In genomic region chr7:128410092-128410665, GRCh38 we compare ENCODE assay signal across 9 cellular contexts. TPM values are rescaled to one million over a fixed set of nuclear protein-coding genes. Genes with fewer than 3 reads are reported as not detected.
DNase-seq lines count a peak whose midpoint lies in the region; ATAC-seq and TF ChIP-seq lines count a peak whose summit lies in the region.
"Had no signal": no experiment of that assay in that cellular context is flagged by ENCODE, and none has a peak within 500 bp of the region (broad histone marks: within the 10 kb centered on the region; RNA-seq: fewer than 3 reads in every experiment).

No MANE protein-coding gene starts in this region.

- H3K36me3 Mint-ChIP-seq in CD8-positive, alpha-beta T cell, result peaks cover 2% of the 10 kb centered on the region

- 2% methylated on average over 29 of the region's 31 CpGs for WGBS in hepatocyte (ENCODE audit: low lambda C conversion rate, missing lambda C conversion rate)

- peak overlapping the region; percentile 99 for H3K4me3 ChIP-seq in CD8-positive, alpha-beta T cell (ENCODE audit: low read depth, low read length)
- H3K4me3 ChIP-seq in hepatocyte, result peak overlapping the region; percentile 65
- peak overlapping the region; percentile 59 to 83 (median 70) for H3K4me3 ChIP-seq in gastrocnemius medialis

- peaks cover 35% of the 10 kb centered on the region for H3K4me1 Mint-ChIP-seq in CD8-positive, alpha-beta T cell (ENCODE audit: low read depth)

- H3K9me3 ChIP-seq in CD8-positive, alpha-beta T cell (ENCODE audit: low read length), result no peaks in the 10 kb centered on the region
- H3K9me3 ChIP-seq in hepatocyte (ENCODE audit: low read depth), result no peaks in the 10 kb centered on the region
- H3K9me3 ChIP-seq in gastrocnemius medialis, result no peaks in the 10 kb centered on the region

- H3K36me3 ChIP-seq in CD8-positive, alpha-beta T cell (ENCODE audit: insufficient read depth, low read length), result no peaks in the 10 kb centered on the region
- no peaks in the 10 kb centered on the region for H3K36me3 ChIP-seq in hepatocyte (replicated peaks; ENCODE audit: insufficient read depth, low read depth)
- H3K36me3 ChIP-seq in gastrocnemius medialis, result no peaks in the 10 kb centered on the region

- H3K27me3 ChIP-seq in CD8-positive, alpha-beta T cell (ENCODE audit: insufficient read depth, low read length), result no peaks in the 10 kb centered on the region
- H3K27me3 ChIP-seq in hepatocyte (no peaks in the 10 kb centered on the region), gastrocnemius medialis (peaks cover 0 to 7% (median 4%) of the 10 kb centered on the region in 3 donors)

- TF ChIP-seq POLR2A in gastrocnemius medialis (IDR thresholded peaks at IDR 0.05), result no peak

- no peak for TF ChIP-seq CTCF in CD8-positive, alpha-beta T cell (IDR thresholded peaks at IDR 0.05)
- no peak for TF ChIP-seq CTCF in GM20000 (IDR thresholded peaks at IDR 0.05; ENCODE audit: extremely low read depth, missing control alignments)
- TF ChIP-seq CTCF in hepatocyte (IDR thresholded peaks at IDR 0.05; ENCODE audit: poor library complexity), result no peak
- no peak for TF ChIP-seq CTCF in gastrocnemius medialis (IDR thresholded peaks at IDR 0.05 in 4 of 5, conservative IDR thresholded peaks at IDR 0.05 in 1 of 5)

- peak overlapping the region; percentile 90 for H3K4me2 ChIP-seq in hepatocyte

- H3K27ac ChIP-seq in CD8-positive, alpha-beta T cell (ENCODE audit: low read depth, low read length), result peak overlapping the region; percentile 74
- H3K27ac ChIP-seq in angular gyrus (ENCODE audit: low read depth, low read length) (peak overlapping the region; percentile 66), hepatocyte (peak overlapping the region; percentile 90), gastrocnemius medialis (peak overlapping the region; percentile 76 to 83 (median 76))

- no peaks in the 10 kb centered on the region for H3K27me3 Mint-ChIP-seq in CD8-positive, alpha-beta T cell (ENCODE audit: low read depth)

- in situ Hi-C loops in gastrocnemius medialis (cut with MboI; ENCODE audit: low sequenced_read_pairs in 4 of 4), result no loop called here

- CTCF ChIA-PET in CD8-positive, alpha-beta T cell (lab: Charles Lee), result interaction anchor here (0.6 to 18.5 kb wide), 6 partner anchors 11 to 45 kb away, joined by 3 to 389 read pairs (median 15); no protein-coding TSS in a partner anchor

- ATAC-seq in CD8-positive, alpha-beta T cell, result peak; percentile 35
- peak; percentile 47 to 51 for ATAC-seq in gastrocnemius medialis

- no peaks in the 10 kb centered on the region for H3K9me3 Mint-ChIP-seq in CD8-positive, alpha-beta T cell

- peaks cover 32% of the 10 kb centered on the region for H3K4me1 ChIP-seq in CD8-positive, alpha-beta T cell (ENCODE audit: insufficient read depth, low read length)
- H3K4me1 ChIP-seq in hepatocyte (ENCODE audit: insufficient read depth), result peaks cover 34% of the 10 kb centered on the region
- peaks cover 8 to 24% of the 10 kb centered on the region in 2 donors for H3K4me1 ChIP-seq in gastrocnemius medialis

- H4K20me1 ChIP-seq in hepatocyte (ENCODE audit: insufficient read depth, poor library complexity, severe bottlenecking), result no peaks in the 10 kb centered on the region

- peak overlapping the region; percentile 91 for H3K4me3 Mint-ChIP-seq in CD8-positive, alpha-beta T cell

- intact Hi-C loops in CD8-positive, alpha-beta T cell (cut with DNase I, micrococcal nuclease), result no loop called here
- intact Hi-C loops in gastrocnemius medialis (cut with DNase I; ENCODE audit: low total_unique reads), result no loop called here

- H3K79me2 ChIP-seq in hepatocyte, result peaks cover 4% of the 10 kb centered on the region

- POLR2A ChIA-PET in CD8-positive, alpha-beta T cell (lab: Charles Lee), result interaction anchor here (1.0 to 2.0 kb wide), 5 partner anchors 12 to 49 kb away, joined by 3 to 5 read pairs (median 3); no protein-coding TSS in a partner anchor

- peak overlapping the region; percentile 80 for H3K27ac Mint-ChIP-seq in CD8-positive, alpha-beta T cell

- H2AFZ ChIP-seq in hepatocyte, result peak overlapping the region; percentile 76

- H3K9me2 ChIP-seq in hepatocyte (replicated peaks; ENCODE audit: insufficient read depth), result no peaks in the 10 kb centered on the region

- peak in 6 of 7 experiments; percentile 26 to 64 (median 42) for DNase-seq in CD8-positive, alpha-beta T cell
- DNase-seq in GM20000 (ENCODE audit: low spot score) (peak; percentile 56), HT-29 (ENCODE audit: low spot score) (peak; percentile 90), SK-N-DZ (ENCODE audit: low spot score) (peak; percentile 80), hepatocyte (ENCODE audit: low spot score) (peak; percentile 76), gastrocnemius medialis (no peak), NOMO-1 treated with dmso at 0.1 percent for 144 hours (lab: John Stamatoyannopoulos, UW; ENCODE audit: unreplicated experiment) (no peak)

RNA-seq across cellular contexts. Expression of gene IMPDH1, which starts 0.4 kb away (rescaled TPM):
- 10 to 100 TPM; 19.6 to 20.6 TPM for total RNA-seq in CD8-positive, alpha-beta T cell
- 188 and 199 TPM in 2 replicates for total RNA-seq in HT-29 (2014; rRNA removed; shearing (Covaris generic))
- polyA plus RNA-seq in SK-N-DZ (2014; cell fraction: cytosol; rRNA removed), result 39.6 and 46.1 TPM in 2 replicates
- polyA plus RNA-seq in SK-N-DZ (2014; cell fraction: nucleus; rRNA removed), result 107 and 111 TPM in 2 replicates
- total RNA-seq in hepatocyte, result 30.4 and 34.7 TPM in 2 replicates
- 63.5 and 70.5 TPM in 2 replicates for polyA plus RNA-seq in hepatocyte
- total RNA-seq in gastrocnemius medialis, result 1 to 10 TPM; 4.0 to 7.1 (median 4.9) TPM

RNA-seq across cellular contexts. Expression of gene HILPDA, which starts 45.5 kb away (rescaled TPM):
- 1 to 10 TPM; 1.3 to 2.0 TPM for total RNA-seq in CD8-positive, alpha-beta T cell
- total RNA-seq in HT-29 (2014; rRNA removed; shearing (Covaris generic)), result 23.5 and 27.8 TPM in 2 replicates
- 80.8 and 87.8 TPM in 2 replicates for polyA plus RNA-seq in SK-N-DZ (2014; cell fraction: cytosol; rRNA removed)
- polyA plus RNA-seq in SK-N-DZ (2014; cell fraction: nucleus; rRNA removed), result 33.0 and 42.7 TPM in 2 replicates
- total RNA-seq in hepatocyte (16.5 and 18.0 TPM in 2 replicates), gastrocnemius medialis (1 to 10 TPM; 1.1 to 4.3 (median 3.2) TPM)
- polyA plus RNA-seq in hepatocyte, result 37.4 and 44.2 TPM in 2 replicates

RNA-seq across cellular contexts. Expression of gene PRRT4, which starts 48.7 kb away (rescaled TPM):
- under 1 TPM in 1 of 2 experiments, not detected in 1; 0.28 TPM for total RNA-seq in CD8-positive, alpha-beta T cell
- total RNA-seq in HT-29 (2014; rRNA removed; shearing (Covaris generic)), result 0.16 TPM in 1 of 2 replicates, not detected in the other
- 15.5 and 17.8 TPM in 2 replicates for polyA plus RNA-seq in SK-N-DZ (2014; cell fraction: cytosol; rRNA removed)
- 29.0 and 40.4 TPM in 2 replicates for polyA plus RNA-seq in SK-N-DZ (2014; cell fraction: nucleus; rRNA removed)
- total RNA-seq in hepatocyte (1.2 and 2.2 TPM in 2 replicates), gastrocnemius medialis (1 to 10 TPM in 2 of 4 donors, under 1 TPM in 2; 0.22 to 2.2 (median 0.64) TPM)
- polyA plus RNA-seq in hepatocyte, result 3.4 and 4.1 TPM in 2 replicates
- total RNA-seq: T-helper 1 cell treated with Interleukin-12 subunit alpha and Interleukin-12 subunit beta and Interleukin-4 antibody, amounts not matched to agents 30 ng/mL and 1 ng/mL, for 36 hours had no signal

Comparison
In these comparisons a context has a peak if more than half of its experiments do, and no peak if none do; other contexts are left out.
1. DNase-seq: peak in CD8-positive, alpha-beta T cell (6 of 7), GM20000 (single experiment), HT-29 (single experiment), SK-N-DZ (single experiment) and hepatocyte (single experiment); none in gastrocnemius medialis (0 of 2) and NOMO-1 treated with dmso at 0.1 percent for 144 hours (single experiment).
2. Peak in every context shown above with its lines, with median percentiles within 50 percentile points of each other: H3K27ac ChIP-seq and H3K4me3 ChIP-seq.